ENCODE assay signal across 15 cellular contexts in the genomic region with DNA sequence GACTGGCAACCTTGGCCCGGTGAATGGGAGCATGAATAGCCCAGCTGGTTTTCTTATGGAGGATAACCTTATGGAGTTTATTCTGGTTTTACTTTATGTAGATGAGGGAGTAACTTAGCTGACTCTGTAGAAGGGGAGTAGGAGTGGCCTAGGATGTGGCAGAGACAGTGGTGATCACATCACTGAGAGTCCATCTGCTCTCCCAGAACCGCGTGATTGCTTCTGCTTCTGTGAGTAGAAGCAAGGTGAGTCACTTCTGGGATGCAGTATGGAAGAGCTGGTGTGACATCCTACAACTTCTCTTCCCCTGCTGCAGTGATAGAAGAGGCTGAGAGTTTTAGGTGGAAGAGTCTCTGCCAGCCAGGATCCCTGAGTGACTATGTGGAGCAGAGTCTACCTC.
"Had no signal": no experiment of that assay in that cellular context is flagged by ENCODE, and none has a peak within 500 bp of the region (broad histone marks: within the 10 kb centered on the region; RNA-seq: fewer than 3 reads in every experiment).

No MANE protein-coding gene starts in this region.

- H3K79me2 ChIP-seq: hepatocyte had no signal

- H2AFZ ChIP-seq: hepatocyte had no signal

- H3K27ac ChIP-seq: hepatocyte, left lung had no signal

- DNase-seq: activated CD4-positive, alpha-beta T cell treated with anti-CD3 and anti-CD28 coated beads for 1 hour; activated CD4-positive, alpha-beta T cell treated with anti-CD3 and anti-CD28 coated beads, Interleukin-2, amount 50 U/mL, for 4 hours; activated naive CD4-positive, alpha-beta T cell treated with Interleukin-2 at 50 U/mL for 16 hours; aorta; effector memory CD4-positive, alpha-beta T cell; left lung; mucosa of descending colon; naive thymus-derived CD4-positive, alpha-beta T cell; stimulated activated CD4-positive, alpha-beta T cell treated with anti-CD3 and anti-CD28 coated beads, Interleukin-1b, Interleukin-23, amount 100 ng/mL, for 48 hours; stimulated activated naive CD8-positive, alpha-beta T cell treated with anti-CD3 and anti-CD28 coated beads, Interleukin-15, amount 100 ng/mL, for 72 hours; T1000 had no signal

- H3K36me3 ChIP-seq: left lung had no signal

- H3K27ac Mint-ChIP-seq: activated T-helper 17 cell treated with anti-CD3 and anti-CD28 coated beads, Interleukin-2, amount 50 U/mL, for 72 hours; dendritic cell treated with granulocyte-macrophage colony-stimulating factor and Interleukin-4, amounts not matched to agents 40 ng/mL and 50 ng/mL, for 4 days; naive thymus-derived CD4-positive, alpha-beta T cell; stimulated activated naive CD8-positive, alpha-beta T cell treated with anti-CD3 and anti-CD28 coated beads, Interleukin-15, amount 100 ng/mL, for 72 hours; type B pancreatic cell had no signal

- H3K4me1 Mint-ChIP-seq: activated T-helper 17 cell treated with anti-CD3 and anti-CD28 coated beads, Interleukin-2, amount 50 U/mL, for 72 hours; stimulated activated naive CD8-positive, alpha-beta T cell treated with anti-CD3 and anti-CD28 coated beads, Interleukin-15, amount 100 ng/mL, for 72 hours had no signal

- H3K4me3 Mint-ChIP-seq: activated T-helper 17 cell treated with anti-CD3 and anti-CD28 coated beads, Interleukin-2, amount 50 U/mL, for 72 hours; dendritic cell treated with granulocyte-macrophage colony-stimulating factor and Interleukin-4, amounts not matched to agents 40 ng/mL and 50 ng/mL, for 4 days; naive thymus-derived CD4-positive, alpha-beta T cell; stimulated activated naive CD8-positive, alpha-beta T cell treated with anti-CD3 and anti-CD28 coated beads, Interleukin-15, amount 100 ng/mL, for 72 hours; type B pancreatic cell had no signal

- H3K36me3 Mint-ChIP-seq: type B pancreatic cell had no signal

- H3K4me3 ChIP-seq: hepatocyte, left lung, mucosa of descending colon had no signal

- H3K27me3 ChIP-seq: hepatocyte, left lung had no signal

- H3K9me3 ChIP-seq: mucosa of descending colon had no signal

- H3K9me3 Mint-ChIP-seq: activated T-helper 17 cell treated with anti-CD3 and anti-CD28 coated beads, Interleukin-2, amount 50 U/mL, for 72 hours; type B pancreatic cell had no signal

- H3K4me2 ChIP-seq: hepatocyte had no signal

- ATAC-seq: activated T-helper 17 cell treated with anti-CD3 and anti-CD28 coated beads, Interleukin-2, amount 50 U/mL, for 72 hours; left lung; mucosa of descending colon; naive thymus-derived CD4-positive, alpha-beta T cell; stimulated activated naive CD8-positive, alpha-beta T cell treated with anti-CD3 and anti-CD28 coated beads, Interleukin-15, amount 100 ng/mL, for 72 hours had no signal

- H3K4me1 ChIP-seq: left lung had no signal
